Comparison of ENCODE assay signal across 8 cellular contexts in genomic region chr13:92296154-92296671, GRCh38.
DNase-seq lines count a peak whose midpoint lies in the region; ATAC-seq, FAIRE-seq and TF ChIP-seq lines count a peak whose summit lies in the region.
"Not testable (repeated sequence)": the region's sequence is repeated elsewhere in the genome, so short reads cannot be mapped to it uniquely, and the experiment has no call there.

No MANE protein-coding gene starts in this region.

- H3K36me3 ChIP-seq in GM23338 (ENCODE audit: insufficient read depth); WERI-Rb-1; K562 (ENCODE audit: control insufficient read depth, insufficient read depth, low read length); H1 (ENCODE audit: control insufficient read depth in 2 of 4, insufficient read depth in 4 of 4, low read length in 3 of 4); mesendoderm (ENCODE audit: control insufficient read depth, insufficient read depth, low read length): not testable (repeated sequence)

- H3K79me2 ChIP-seq in GM23338 (replicated peaks; ENCODE audit: insufficient read depth); H9 (ENCODE audit: insufficient read depth, low read length); K562 (ENCODE audit: control insufficient read depth, insufficient read depth, low read length); H1 (ENCODE audit: control insufficient read depth in 1 of 2, insufficient read depth in 2 of 2, low read length in 2 of 2); mesendoderm (ENCODE audit: control insufficient read depth, insufficient read depth, low read length): not testable (repeated sequence)

- WGBS in H9 (ENCODE audit: extremely low coverage, insufficient read length, low lambda C conversion rate) = no CpG with 5 or more reads among the region's 3 CpGs
- 4% methylated on average over 3 of the region's 3 CpGs for WGBS in K562 (ENCODE audit: insufficient coverage, low coverage, missing lambda C conversion rate)
- 83% methylated on average over 3 of the region's 3 CpGs; no CpG with 5 or more reads in 1 of the 2 experiments for WGBS in H1 (ENCODE audit: extremely low coverage in 1 of 2, insufficient coverage in 1 of 2, insufficient read length in 1 of 2, insufficient replicate concordance in 2 of 2, low coverage in 1 of 2, low lambda C conversion rate in 2 of 2, missing lambda C conversion rate in 1 of 2), 2 experiments
- WGBS in mesendoderm (ENCODE audit: extremely low coverage, insufficient coverage, low lambda C conversion rate) = no CpG with 5 or more reads among the region's 3 CpGs

- H3K27me3 Mint-ChIP-seq in GM23338 (ENCODE audit: insufficient read depth, low read depth, poor library complexity); H9 (ENCODE audit: low read depth); endothelial cell (ENCODE audit: unreplicated experiment): not testable (repeated sequence)

- not testable (repeated sequence) for H4K20me1 ChIP-seq in GM23338 (replicated peaks; ENCODE audit: insufficient read depth); H9 (ENCODE audit: control insufficient read depth, insufficient read depth, insufficient read length); K562 (replicated peaks; ENCODE audit: control insufficient read depth, insufficient read depth, low read length); H1 (replicated peaks in 1 of 2; ENCODE audit: control insufficient read depth in 1 of 2, insufficient read depth in 2 of 2, low read length in 2 of 2)

- TF ChIP-seq RAD21 in K562 (CRISPR knock-in tag; conservative IDR thresholded peaks at IDR 0.05 in 1 of 2, IDR thresholded peaks at IDR 0.05 in 1 of 2) (peak; percentile 15 to 38; a peak in 3 of 4 replicates), H1 (IDR thresholded peaks at IDR 0.05 in 1 of 2, conservative IDR thresholded peaks at IDR 0.05 in 1 of 2; ENCODE audit: low read depth in 2 of 2, low read length in 2 of 2) (peak; percentile 8 to 31; a peak in 2 of 4 replicates)

- not testable (repeated sequence) for H4K8ac ChIP-seq in H9 (replicated peaks; ENCODE audit: insufficient read length, low read depth, low read length); H1 (ENCODE audit: extremely low read depth, insufficient read depth, low read length); mesendoderm (ENCODE audit: low read depth, low read length)

- H2AFZ ChIP-seq in GM23338; H9 (ENCODE audit: low read length); K562 (ENCODE audit: low read depth, low read length); H1 (ENCODE audit: low read length): not testable (repeated sequence)

- intact Hi-C loops in K562 (cut with micrococcal nuclease); Right ventricle myocardium inferior (cut with DNase I): not testable (repeated sequence)

- H3K36me3 Mint-ChIP-seq in GM23338 (ENCODE audit: low read depth); H9 (ENCODE audit: insufficient read depth in 1 of 3, low read depth in 3 of 3); endothelial cell (ENCODE audit: low read depth, unreplicated experiment): not testable (repeated sequence)

- not testable (repeated sequence) for H2BK5ac ChIP-seq in H9 (ENCODE audit: insufficient read length, low read length); H1 (ENCODE audit: low read depth, low read length); mesendoderm (ENCODE audit: low read length)

- in situ Hi-C loops in K562 (cut with MboI) = not testable (repeated sequence)

- POLR2A ChIA-PET in K562 (lab: Yijun Ruan, JAX) = interaction anchor here (0.9 to 1.6 kb wide), 4 partner anchors 11 to 913 kb away, joined by 4 to 5 read pairs (median 4); no protein-coding TSS in a partner anchor
- POLR2A ChIA-PET in H1 (lab: Charles Lee; ENCODE audit: partially characterized antibody) = not testable (repeated sequence)

- H3K4me3 ChIP-seq in GM23338; WERI-Rb-1 (ENCODE audit: low read depth, low read length); K562; H1 (ENCODE audit: extremely low read depth in 1 of 4, insufficient read depth in 2 of 4, low read depth in 3 of 4, low read length in 4 of 4); mesendoderm (ENCODE audit: low read length): not testable (repeated sequence)

- not testable (repeated sequence) for H3K9me2 ChIP-seq in GM23338 (ENCODE audit: insufficient read depth)

- H2BK120ac ChIP-seq in H9 (ENCODE audit: low read depth, low read length, poor library complexity, severe bottlenecking); H1 (replicated peaks; ENCODE audit: low read depth, low read length); mesendoderm (ENCODE audit: low read depth, low read length): not testable (repeated sequence)

- not testable (repeated sequence) for H3K4me3 Mint-ChIP-seq in GM23338; H9; endothelial cell (ENCODE audit: unreplicated experiment)

- H3K27ac Mint-ChIP-seq in GM23338, H9: not testable (repeated sequence)
- H3K27ac Mint-ChIP-seq in endothelial cell (ENCODE audit: unreplicated experiment) = peak overlapping the region; percentile 32

- peak in 1 of 2 experiments; percentile 11; a peak in 1 of 4 replicates for TF ChIP-seq CTCF in GM23338 (conservative IDR thresholded peaks at IDR 0.05; ENCODE audit: low read depth in 2 of 2)
- TF ChIP-seq CTCF in H9 (conservative IDR thresholded peaks at IDR 0.05); WERI-Rb-1 (IDR thresholded peaks at IDR 0.05; ENCODE audit: low read depth, low read length); H1 (IDR thresholded peaks at IDR 0.05; ENCODE audit: control extremely low read depth in 1 of 3, insufficient read depth in 1 of 3, low read depth in 1 of 3, low read length in 3 of 3); endothelial cell (IDR thresholded peaks at IDR 0.05; ENCODE audit: unreplicated experiment): not testable (repeated sequence)
- TF ChIP-seq CTCF in K562 (IDR thresholded peaks at IDR 0.05 in 2 of 3, conservative IDR thresholded peaks at IDR 0.05 in 1 of 3; ENCODE audit: insufficient read depth in 2 of 3, low read depth in 1 of 3, low read length in 3 of 3) = peak in 2 of 3 experiments; percentile 11 to 40; a peak in 4 of 6 replicates

- not testable (repeated sequence) for H3K23ac ChIP-seq in H9 (ENCODE audit: insufficient read length, low read depth, low read length); H1 (ENCODE audit: insufficient read length); mesendoderm (ENCODE audit: low read length)

- not testable (repeated sequence) for H2AK5ac ChIP-seq in H9 (ENCODE audit: insufficient read length, low read length); H1 (ENCODE audit: low read depth, low read length); mesendoderm (ENCODE audit: low read length)

- H3K27ac ChIP-seq in GM23338 (ENCODE audit: low read depth); H9 (ENCODE audit: insufficient read length, low read depth, low read length); WERI-Rb-1; K562 (ENCODE audit: extremely low read depth, low read depth, low read length); H1 (ENCODE audit: low read depth, low read length); mesendoderm (ENCODE audit: low read depth, low read length): not testable (repeated sequence)

- CTCF ChIA-PET in K562 (lab: Yijun Ruan, JAX; ENCODE audit: low intra/inter-chr PET ratio) = not testable (repeated sequence)
- CTCF ChIA-PET in H1 (lab: Charles Lee; ENCODE audit: partially characterized antibody) = interaction anchor here (1.3 kb wide), 1 partner anchor 109 kb away, joined by 3 read pairs; no protein-coding TSS in a partner anchor

- peaks cover 17% of the 10 kb centered on the region for H3K9me3 Mint-ChIP-seq in GM23338
- H3K9me3 Mint-ChIP-seq in H9 = peaks cover 14 to 22% of the 10 kb centered on the region in 2 experiments; a peak in 4 of 5 replicates
- H3K9me3 Mint-ChIP-seq in endothelial cell (ENCODE audit: unreplicated experiment) = not testable (repeated sequence)

- not testable (repeated sequence) for H4K91ac ChIP-seq in H9 (ENCODE audit: insufficient read length, low read depth, low read length); H1 (replicated peaks; ENCODE audit: insufficient read length, low read length)

- H2BK20ac ChIP-seq in H9 (ENCODE audit: low read depth, low read length, poor library complexity, severe bottlenecking); H1 (ENCODE audit: low read length): not testable (repeated sequence)

- H3K23me2 ChIP-seq in H9 (ENCODE audit: insufficient read length, low read depth, low read length, poor library complexity, severe bottlenecking); H1 (ENCODE audit: low read depth, low read length): not testable (repeated sequence)

- H3K9me1 ChIP-seq in K562 (ENCODE audit: control insufficient read depth, insufficient read depth, low read length) = not testable (repeated sequence)

- not testable (repeated sequence) for H2BK15ac ChIP-seq in H9 (ENCODE audit: low read depth, low read length); H1 (ENCODE audit: low read length); mesendoderm (replicated peaks; ENCODE audit: low read depth)

- not testable (repeated sequence) for H3K27me3 ChIP-seq in GM23338 (ENCODE audit: insufficient read depth); H9 (ENCODE audit: insufficient read depth, low read length); WERI-Rb-1 (ENCODE audit: insufficient read depth, low read depth, severe bottlenecking); K562 (ENCODE audit: control insufficient read depth in 2 of 2, insufficient read depth in 2 of 2, low read length in 2 of 2); H1 (replicated peaks in 1 of 4; ENCODE audit: control insufficient read depth in 3 of 4, extremely low read depth in 1 of 4, insufficient read depth in 3 of 4, low read length in 3 of 4); mesendoderm (ENCODE audit: insufficient read depth, low read length, poor library complexity)

- ATAC-seq in GM23338, Right ventricle myocardium inferior: not testable (repeated sequence)
- peak; percentile 90 for ATAC-seq in K562

- peaks cover 16% of the 10 kb centered on the region; the same call in 1 of the 2 replicates for H3K4me1 ChIP-seq in GM23338 (ENCODE audit: insufficient read depth)
- not testable (repeated sequence) for H3K4me1 ChIP-seq in H9 (ENCODE audit: insufficient read depth, low read length); K562 (replicated peaks in 1 of 2; ENCODE audit: control insufficient read depth in 2 of 2, insufficient read depth in 2 of 2, low read length in 2 of 2); H1 (replicated peaks in 1 of 4; ENCODE audit: control insufficient read depth in 3 of 4, insufficient read depth in 4 of 4, low read length in 3 of 4); mesendoderm (ENCODE audit: control insufficient read depth, low read depth, low read length)

- H3K14ac ChIP-seq in H9 (ENCODE audit: insufficient read depth, low read length); H1 (ENCODE audit: insufficient read length): not testable (repeated sequence)

- H3K4me1 Mint-ChIP-seq in GM23338 = peaks cover 13% of the 10 kb centered on the region
- peaks cover 13 to 14% of the 10 kb centered on the region in 2 experiments for H3K4me1 Mint-ChIP-seq in H9
- H3K4me1 Mint-ChIP-seq in endothelial cell (ENCODE audit: unreplicated experiment) = not testable (repeated sequence)

- TF ChIP-seq EP300 in K562 (IDR thresholded peaks at IDR 0.05; ENCODE audit: low read length); H1 (IDR thresholded peaks at IDR 0.05; ENCODE audit: borderline replicate concordance in 1 of 2, low read depth in 2 of 2, low read length in 2 of 2): not testable (repeated sequence)

- BruUV-seq in K562 (replicated peaks; lab: Mats Ljungman, UMichigan) = not testable (repeated sequence)

- not testable (repeated sequence) for H3K4ac ChIP-seq in H9 (ENCODE audit: low read depth, low read length); H1 (replicated peaks; ENCODE audit: insufficient read length, low read depth, low read length); mesendoderm (ENCODE audit: low read depth, low read length)

- not testable (repeated sequence) for H4K5ac ChIP-seq in H9 (ENCODE audit: insufficient read length, low read depth, low read length); H1 (ENCODE audit: insufficient read length, low read depth, low read length); mesendoderm (ENCODE audit: low read length)

- not testable (repeated sequence) for H3K18ac ChIP-seq in H9 (ENCODE audit: insufficient read length, low read depth, low read length); H1 (ENCODE audit: extremely low read depth, low read length); mesendoderm (ENCODE audit: low read length)

- FAIRE-seq in K562 (lab: Jason Lieb, UNC); H1 (lab: Jason Lieb, UNC): not testable (repeated sequence)

- not testable (repeated sequence) for H3K79me1 ChIP-seq in H9 (ENCODE audit: insufficient read depth, low read depth, low read length, poor library complexity, severe bottlenecking); H1 (ENCODE audit: low read depth, low read length); mesendoderm (ENCODE audit: low read length)

- not testable (repeated sequence) for H3F3A ChIP-seq in GM23338 (replicated peaks; ENCODE audit: low read depth)

- not testable (repeated sequence) for H3K9ac ChIP-seq in H9 (ENCODE audit: extremely low read depth, insufficient read length, low read length); K562 (ENCODE audit: insufficient read depth in 1 of 2, low read depth in 2 of 2, low read length in 2 of 2); H1 (replicated peaks in 1 of 4; ENCODE audit: extremely low read depth in 1 of 4, low read depth in 3 of 4, low read length in 3 of 4); mesendoderm (ENCODE audit: low read length)

- TF ChIP-seq POLR2A in K562 (conservative IDR thresholded peaks at IDR 0.05); H1 (IDR thresholded peaks at IDR 0.05; ENCODE audit: control extremely low read depth in 1 of 2, low read depth in 2 of 2, low read length in 2 of 2): not testable (repeated sequence)

- H2BK12ac ChIP-seq in H9 (ENCODE audit: insufficient read length, low read depth, low read length); H1 (ENCODE audit: low read depth, low read length): not testable (repeated sequence)

- H3K4me2 ChIP-seq in GM23338; H9 (ENCODE audit: insufficient read depth, insufficient read length, low read length); K562 (ENCODE audit: insufficient read depth, low read length); H1 (ENCODE audit: insufficient read depth in 1 of 2, low read depth in 2 of 2, low read length in 2 of 2); mesendoderm (ENCODE audit: low read length): not testable (repeated sequence)

- not testable (repeated sequence) for H3K56ac ChIP-seq in H9 (ENCODE audit: insufficient read length, low read depth, low read length); H1 (replicated peaks; ENCODE audit: insufficient read length, low read depth, low read length); mesendoderm (ENCODE audit: low read length)

- peak; percentile 2 for DNase-seq in GM23338 (ENCODE audit: low spot score)
- DNase-seq in H9 = peak; percentile 34
- DNase-seq in WERI-Rb-1 = peak; percentile 49
- DNase-seq in K562 (ENCODE audit: extremely low read depth in 1 of 4, low spot score in 3 of 4) = peak; percentile 20 to 27 (median 26)
- DNase-seq in H1 (ENCODE audit: low read depth in 1 of 2, low spot score in 2 of 2); endothelial cell (ENCODE audit: low spot score): not testable (repeated sequence)
- peak; percentile 43 for DNase-seq in Right ventricle myocardium inferior (ENCODE audit: missing footprints)
- DNase-seq in mesendoderm = peak; percentile 60

- H3T11ph ChIP-seq in H9 (ENCODE audit: low read length) = not testable (repeated sequence)

- H3K9me3 ChIP-seq in H9 (ENCODE audit: control insufficient read depth, low read depth, low read length); K562 (replicated peaks; ENCODE audit: control insufficient read depth, insufficient read depth, low read depth, low read length); H1 (ENCODE audit: insufficient read depth in 2 of 2, low read depth in 1 of 2, low read length in 1 of 2): not testable (repeated sequence)
- peaks cover 12% of the 10 kb centered on the region for H3K9me3 ChIP-seq in WERI-Rb-1 (ENCODE audit: severe bottlenecking)
